ENCODE assay signal across 1 cellular context in the genomic region with DNA sequence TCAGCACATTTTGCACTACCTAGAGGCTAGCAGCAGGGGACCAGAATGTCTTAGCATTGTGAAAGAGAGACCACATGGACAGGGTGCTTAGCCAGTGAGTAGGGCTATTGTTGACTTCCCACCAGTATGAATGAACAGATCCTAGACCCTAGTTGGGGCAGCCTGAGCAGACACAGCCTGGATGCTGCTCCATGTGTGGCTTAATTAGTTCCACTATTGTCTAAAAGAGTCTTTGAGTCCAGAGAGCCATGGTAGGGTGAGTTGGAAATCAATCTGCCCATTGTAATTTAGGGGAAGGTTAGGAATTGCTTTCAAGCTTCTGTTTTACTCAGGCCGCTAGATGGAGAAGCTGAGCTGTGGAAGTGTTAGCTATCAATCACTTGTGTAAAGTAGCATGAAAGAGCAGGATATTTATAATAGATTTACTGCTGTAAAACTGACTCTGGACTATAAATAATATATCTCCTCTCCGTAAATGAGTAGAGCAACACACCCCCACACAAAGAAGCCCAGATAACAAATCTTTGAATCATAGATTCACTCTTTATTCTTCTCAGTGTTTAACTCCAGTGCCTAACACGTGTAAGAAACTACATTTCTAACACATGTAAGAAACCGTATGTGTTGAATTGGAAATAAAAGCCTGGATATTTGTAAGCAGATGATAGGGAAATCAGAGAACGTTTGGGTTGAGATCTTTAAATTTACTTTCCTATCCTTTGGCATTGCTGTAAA.
A peak's percentile ranks its signal among the peaks of the same experiment; 100 is the strongest.
TF ChIP-seq lines count a peak whose summit lies in the region.

No MANE protein-coding gene starts in this region.

TF ChIP-seq in H1, 55 proteins besides CTCF, POLR2A, EP300 and RAD21:
- peak in 1 of 2 experiments; percentile 17; a peak in 1 of 4 replicates for TF ChIP-seq SIN3A (conservative IDR thresholded peaks at IDR 0.05 in 1 of 2, IDR thresholded peaks at IDR 0.05 in 1 of 2; ENCODE audit: low read depth in 1 of 2, low read length in 2 of 2)
- peak; percentile 82 for TF ChIP-seq NANOG (IDR thresholded peaks at IDR 0.05; ENCODE audit: insufficient read depth, low read depth, low read length, poor library complexity, severe bottlenecking)
- peak; percentile 75; the same call in 1 of the 2 replicates for TF ChIP-seq ATF2 (IDR thresholded peaks at IDR 0.05; ENCODE audit: low read length)
- TF ChIP-seq BCL11A (IDR thresholded peaks at IDR 0.05; ENCODE audit: low read depth in 2 of 2, low read length in 2 of 2) = no peak
- TF ChIP-seq YY1 (IDR thresholded peaks at IDR 0.05; ENCODE audit: low read depth, low read length) = peak; percentile 17; the same call in 1 of the 2 replicates
- no peak for TF ChIP-seq RFX5 (IDR thresholded peaks at IDR 0.05; ENCODE audit: borderline replicate concordance, low read depth, low read length)
- no peak for TF ChIP-seq POU5F1 (IDR thresholded peaks at IDR 0.05; ENCODE audit: low read depth, low read length)
- TF ChIP-seq, protein P1, sequence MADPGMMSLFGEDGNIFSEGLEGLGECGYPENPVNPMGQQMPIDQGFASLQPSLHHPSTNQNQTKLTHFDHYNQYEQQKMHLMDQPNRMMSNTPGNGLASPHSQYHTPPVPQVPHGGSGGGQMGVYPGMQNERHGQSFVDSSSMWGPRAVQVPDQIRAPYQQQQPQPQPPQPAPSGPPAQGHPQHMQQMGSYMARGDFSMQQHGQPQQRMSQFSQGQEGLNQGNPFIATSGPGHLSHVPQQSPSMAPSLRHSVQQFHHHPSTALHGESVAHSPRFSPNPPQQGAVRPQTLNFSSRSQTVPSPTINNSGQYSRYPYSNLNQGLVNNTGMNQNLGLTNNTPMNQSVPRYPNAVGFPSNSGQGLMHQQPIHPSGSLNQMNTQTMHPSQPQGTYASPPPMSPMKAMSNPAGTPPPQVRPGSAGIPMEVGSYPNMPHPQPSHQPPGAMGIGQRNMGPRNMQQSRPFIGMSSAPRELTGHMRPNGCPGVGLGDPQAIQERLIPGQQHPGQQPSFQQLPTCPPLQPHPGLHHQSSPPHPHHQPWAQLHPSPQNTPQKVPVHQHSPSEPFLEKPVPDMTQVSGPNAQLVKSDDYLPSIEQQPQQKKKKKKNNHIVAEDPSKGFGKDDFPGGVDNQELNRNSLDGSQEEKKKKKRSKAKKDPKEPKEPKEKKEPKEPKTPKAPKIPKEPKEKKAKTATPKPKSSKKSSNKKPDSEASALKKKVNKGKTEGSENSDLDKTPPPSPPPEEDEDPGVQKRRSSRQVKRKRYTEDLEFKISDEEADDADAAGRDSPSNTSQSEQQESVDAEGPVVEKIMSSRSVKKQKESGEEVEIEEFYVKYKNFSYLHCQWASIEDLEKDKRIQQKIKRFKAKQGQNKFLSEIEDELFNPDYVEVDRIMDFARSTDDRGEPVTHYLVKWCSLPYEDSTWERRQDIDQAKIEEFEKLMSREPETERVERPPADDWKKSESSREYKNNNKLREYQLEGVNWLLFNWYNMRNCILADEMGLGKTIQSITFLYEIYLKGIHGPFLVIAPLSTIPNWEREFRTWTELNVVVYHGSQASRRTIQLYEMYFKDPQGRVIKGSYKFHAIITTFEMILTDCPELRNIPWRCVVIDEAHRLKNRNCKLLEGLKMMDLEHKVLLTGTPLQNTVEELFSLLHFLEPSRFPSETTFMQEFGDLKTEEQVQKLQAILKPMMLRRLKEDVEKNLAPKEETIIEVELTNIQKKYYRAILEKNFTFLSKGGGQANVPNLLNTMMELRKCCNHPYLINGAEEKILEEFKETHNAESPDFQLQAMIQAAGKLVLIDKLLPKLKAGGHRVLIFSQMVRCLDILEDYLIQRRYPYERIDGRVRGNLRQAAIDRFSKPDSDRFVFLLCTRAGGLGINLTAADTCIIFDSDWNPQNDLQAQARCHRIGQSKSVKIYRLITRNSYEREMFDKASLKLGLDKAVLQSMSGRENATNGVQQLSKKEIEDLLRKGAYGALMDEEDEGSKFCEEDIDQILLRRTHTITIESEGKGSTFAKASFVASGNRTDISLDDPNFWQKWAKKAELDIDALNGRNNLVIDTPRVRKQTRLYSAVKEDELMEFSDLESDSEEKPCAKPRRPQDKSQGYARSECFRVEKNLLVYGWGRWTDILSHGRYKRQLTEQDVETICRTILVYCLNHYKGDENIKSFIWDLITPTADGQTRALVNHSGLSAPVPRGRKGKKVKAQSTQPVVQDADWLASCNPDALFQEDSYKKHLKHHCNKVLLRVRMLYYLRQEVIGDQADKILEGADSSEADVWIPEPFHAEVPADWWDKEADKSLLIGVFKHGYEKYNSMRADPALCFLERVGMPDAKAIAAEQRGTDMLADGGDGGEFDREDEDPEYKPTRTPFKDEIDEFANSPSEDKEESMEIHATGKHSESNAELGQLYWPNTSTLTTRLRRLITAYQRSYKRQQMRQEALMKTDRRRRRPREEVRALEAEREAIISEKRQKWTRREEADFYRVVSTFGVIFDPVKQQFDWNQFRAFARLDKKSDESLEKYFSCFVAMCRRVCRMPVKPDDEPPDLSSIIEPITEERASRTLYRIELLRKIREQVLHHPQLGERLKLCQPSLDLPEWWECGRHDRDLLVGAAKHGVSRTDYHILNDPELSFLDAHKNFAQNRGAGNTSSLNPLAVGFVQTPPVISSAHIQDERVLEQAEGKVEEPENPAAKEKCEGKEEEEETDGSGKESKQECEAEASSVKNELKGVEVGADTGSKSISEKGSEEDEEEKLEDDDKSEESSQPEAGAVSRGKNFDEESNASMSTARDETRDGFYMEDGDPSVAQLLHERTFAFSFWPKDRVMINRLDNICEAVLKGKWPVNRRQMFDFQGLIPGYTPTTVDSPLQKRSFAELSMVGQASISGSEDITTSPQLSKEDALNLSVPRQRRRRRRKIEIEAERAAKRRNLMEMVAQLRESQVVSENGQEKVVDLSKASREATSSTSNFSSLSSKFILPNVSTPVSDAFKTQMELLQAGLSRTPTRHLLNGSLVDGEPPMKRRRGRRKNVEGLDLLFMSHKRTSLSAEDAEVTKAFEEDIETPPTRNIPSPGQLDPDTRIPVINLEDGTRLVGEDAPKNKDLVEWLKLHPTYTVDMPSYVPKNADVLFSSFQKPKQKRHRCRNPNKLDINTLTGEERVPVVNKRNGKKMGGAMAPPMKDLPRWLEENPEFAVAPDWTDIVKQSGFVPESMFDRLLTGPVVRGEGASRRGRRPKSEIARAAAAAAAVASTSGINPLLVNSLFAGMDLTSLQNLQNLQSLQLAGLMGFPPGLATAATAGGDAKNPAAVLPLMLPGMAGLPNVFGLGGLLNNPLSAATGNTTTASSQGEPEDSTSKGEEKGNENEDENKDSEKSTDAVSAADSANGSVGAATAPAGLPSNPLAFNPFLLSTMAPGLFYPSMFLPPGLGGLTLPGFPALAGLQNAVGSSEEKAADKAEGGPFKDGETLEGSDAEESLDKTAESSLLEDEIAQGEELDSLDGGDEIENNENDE (IDR thresholded peaks at IDR 0.05; ENCODE audit: insufficient replicate concordance, low read length) = peak; percentile 41
- TF ChIP-seq POLR2AphosphoS5 (IDR thresholded peaks at IDR 0.05; ENCODE audit: low read depth, low read length) = peak; percentile 17; the same call in 1 of the 2 replicates
- TF ChIP-seq JUN (IDR thresholded peaks at IDR 0.05; ENCODE audit: low read depth, low read length) = no peak
- TF ChIP-seq ASH2L (IDR thresholded peaks at IDR 0.05; ENCODE audit: low read length) = peak; percentile 41
- TF ChIP-seq CHD2 (IDR thresholded peaks at IDR 0.05; ENCODE audit: low read length) = no peak
- no peak for TF ChIP-seq CHD1 (IDR thresholded peaks at IDR 0.05; ENCODE audit: low read depth, low read length)
- TF ChIP-seq, protein P2, sequence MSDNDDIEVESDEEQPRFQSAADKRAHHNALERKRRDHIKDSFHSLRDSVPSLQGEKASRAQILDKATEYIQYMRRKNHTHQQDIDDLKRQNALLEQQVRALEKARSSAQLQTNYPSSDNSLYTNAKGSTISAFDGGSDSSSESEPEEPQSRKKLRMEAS (IDR thresholded peaks at IDR 0.05) = peak; percentile 75
- peak; percentile 62 for TF ChIP-seq CEBPB (IDR thresholded peaks at IDR 0.05; ENCODE audit: low read depth, low read length)
- no peak for TF ChIP-seq TBP (IDR thresholded peaks at IDR 0.05; ENCODE audit: low read depth, low read length)
TF ChIP-seq in H1: peak in this region for 9.
